In the genomic region with DNA sequence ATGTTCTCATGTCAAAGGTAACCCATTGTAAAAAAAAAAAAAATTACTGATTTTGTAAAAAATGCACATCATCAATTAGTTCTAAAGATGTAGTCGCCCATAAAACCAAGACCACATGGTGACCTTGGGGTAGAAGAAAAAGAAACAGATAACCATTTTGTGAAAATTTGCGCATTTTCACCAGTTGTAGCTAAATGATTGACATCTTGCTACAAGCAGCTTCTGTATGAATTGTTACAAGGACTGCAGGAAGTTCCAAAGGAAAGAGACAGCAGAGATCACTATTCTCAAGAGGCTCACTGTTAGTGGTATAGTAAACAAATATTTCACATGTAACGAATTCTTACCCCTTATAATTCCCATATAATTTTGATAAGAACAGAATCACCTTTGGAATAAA, we compare ENCODE assay signal across 13 cellular contexts. TPM values are rescaled to one million over a fixed set of nuclear protein-coding genes. Genes with fewer than 3 reads are reported as not detected.
DNase-seq lines count a peak whose midpoint lies in the region; ATAC-seq, FAIRE-seq and TF ChIP-seq lines count a peak whose summit lies in the region.
"Had no signal": no experiment of that assay in that cellular context is flagged by ENCODE, and none has a peak within 500 bp of the region (broad histone marks: within the 10 kb centered on the region; RNA-seq: fewer than 3 reads in every experiment).

No MANE protein-coding gene starts in this region.

- H3K4me1 Mint-ChIP-seq in activated CD4-positive, alpha-beta T cell treated with anti-CD3 and anti-CD28 coated beads, Interleukin-2, amount 10 ng/mL, durations not matched to agents 24 days and 14 days = peaks cover 40% of the 10 kb centered on the region
- peaks cover 30% of the 10 kb centered on the region for H3K4me1 Mint-ChIP-seq in WTC11

- H3K27me3 ChIP-seq in spleen (replicated peaks in 1 of 7) = no peaks in the 10 kb centered on the region
- H3K27me3 ChIP-seq: right lobe of liver had no signal

- no peak overlapping the region for H3K4me3 ChIP-seq in spleen
- H3K4me3 ChIP-seq: A549, right lobe of liver had no signal

- WGBS in spleen, 5 donors = 38 to 57% (median 46%) methylated on average over 3 of the region's 3 CpGs

- no peaks in the 10 kb centered on the region for H3K9me3 Mint-ChIP-seq in activated CD4-positive, alpha-beta T cell treated with anti-CD3 and anti-CD28 coated beads, Interleukin-2, amount 10 ng/mL, durations not matched to agents 24 days and 14 days
- H3K9me3 Mint-ChIP-seq in WTC11 = no peaks in the 10 kb centered on the region
- H3K9me3 Mint-ChIP-seq: endodermal cell had no signal

- TF ChIP-seq CTCF in WTC11 (IDR thresholded peaks at IDR 0.05) (no peak), spleen (IDR thresholded peaks at IDR 0.05 in 8 of 11, conservative IDR thresholded peaks at IDR 0.05 in 3 of 11) (no peak), GM10248 (IDR thresholded peaks at IDR 0.05; ENCODE audit: control extremely low read depth, extremely low read depth, low read depth, missing control alignments) (no peak)

- no peak for ATAC-seq in WTC11
- ATAC-seq: A549 had no signal

- peak; percentile 65 for FAIRE-seq in endometrium (lab: Jason Lieb, UNC)
- FAIRE-seq: A549, H1 had no signal

- POLR2A ChIA-PET in WTC11 (lab: Charles Lee) (interaction anchor here (0.6 kb wide), 1 partner anchor 1770 kb away, joined by 4 read pairs; no protein-coding TSS in a partner anchor), GM10248 (lab: Yijun Ruan, JAX) (no interaction called here)

- H3K36me3 ChIP-seq in spleen = peaks cover 0 to 7% (median 0%) of the 10 kb centered on the region in 6 donors
- H3K36me3 ChIP-seq: right lobe of liver had no signal

- CTCF ChIA-PET in WTC11 (lab: Charles Lee) = interaction anchor here (0.9 kb wide), 1 partner anchor 49 kb away, joined by 6 read pairs; a partner anchor contains a TSS
- CTCF ChIA-PET in GM10248 (lab: Yijun Ruan, JAX) = interaction anchor here (0.7 to 1.9 kb wide), 6 partner anchors 12 to 299 kb away, joined by 3 to 10 read pairs (median 4); a partner anchor contains a TSS

- no peak for TF ChIP-seq POLR2A in spleen (IDR thresholded peaks at IDR 0.05)

- no peaks in the 10 kb centered on the region for H3K27me3 Mint-ChIP-seq in activated CD4-positive, alpha-beta T cell treated with anti-CD3 and anti-CD28 coated beads, Interleukin-2, amount 10 ng/mL, durations not matched to agents 24 days and 14 days
- H3K27me3 Mint-ChIP-seq in WTC11 (ENCODE audit: low read depth) = no peaks in the 10 kb centered on the region

- no peaks in the 10 kb centered on the region for H3K9me3 ChIP-seq in spleen
- H3K9me3 ChIP-seq: A549, right lobe of liver had no signal

- H3K4me3 Mint-ChIP-seq in activated CD4-positive, alpha-beta T cell treated with anti-CD3 and anti-CD28 coated beads, Interleukin-2, amount 10 ng/mL, durations not matched to agents 24 days and 14 days = peak overlapping the region; percentile 7
- no peak overlapping the region for H3K4me3 Mint-ChIP-seq in WTC11
- H3K4me3 Mint-ChIP-seq: endodermal cell had no signal

- intact Hi-C loops in activated CD4-positive, alpha-beta T cell treated with anti-CD3 and anti-CD28 coated beads, Interleukin-2, amount 10 ng/mL, durations not matched to agents 24 days and 14 days (cut with micrococcal nuclease) = no loop called here
- intact Hi-C loops in spleen (cut with DNase I; ENCODE audit: low total_unique reads) = no loop called here

- H3K27ac ChIP-seq in spleen = peak overlapping the region in 6 of 8 donors; percentile 62 to 75 (median 71)
- H3K27ac ChIP-seq: A549 had no signal

- no peak overlapping the region for H3K27ac Mint-ChIP-seq in activated CD4-positive, alpha-beta T cell treated with anti-CD3 and anti-CD28 coated beads, Interleukin-2, amount 10 ng/mL, durations not matched to agents 24 days and 14 days
- peak overlapping the region; percentile 15; the same call in 1 of the 2 replicates for H3K27ac Mint-ChIP-seq in WTC11
- H3K27ac Mint-ChIP-seq: endodermal cell had no signal

- H3K4me1 ChIP-seq in spleen = peaks cover 26 to 55% (median 34%) of the 10 kb centered on the region in 6 donors
- H3K4me1 ChIP-seq: right lobe of liver had no signal

- peaks cover 16% of the 10 kb centered on the region for H3K36me3 Mint-ChIP-seq in activated CD4-positive, alpha-beta T cell treated with anti-CD3 and anti-CD28 coated beads, Interleukin-2, amount 10 ng/mL, durations not matched to agents 24 days and 14 days (ENCODE audit: low read depth)
- no peaks in the 10 kb centered on the region for H3K36me3 Mint-ChIP-seq in WTC11

- DNase-seq in activated CD4-positive, alpha-beta T cell treated with anti-CD3 and anti-CD28 coated beads, Interleukin-2, amount 10 ng/mL, durations not matched to agents 24 days and 14 days = no peak
- DNase-seq in activated CD4-positive, alpha-beta T cell treated with anti-CD3 and anti-CD28 coated beads for 1 hour = no peak
- DNase-seq in WTC11 (ENCODE audit: low spot score) = no peak
- no peak for DNase-seq in spleen
- no peak for DNase-seq in GM10248 (ENCODE audit: extremely low spot score)
- no peak for DNase-seq in OCI-M1 (lab: John Stamatoyannopoulos, UW)
- DNase-seq in activated naive CD4-positive, alpha-beta T cell treated with Interleukin-2 at 50 U/mL for 16 hours = no peak
- DNase-seq: endodermal cell, islet precursor cell, right lobe of liver had no signal

TF ChIP-seq in WTC11, 78 proteins besides CTCF, POLR2A, EP300 and RAD21 (continues in another document):
- TF ChIP-seq ZNF263 (CRISPR knock-in tag; IDR thresholded peaks at IDR 0.05; ENCODE audit: low read depth) (no peak), HMGA2 (CRISPR knock-in tag; IDR thresholded peaks at IDR 0.05) (no peak), JUN (CRISPR knock-in tag; IDR thresholded peaks at IDR 0.05) (no peak), SOX15 (CRISPR knock-in tag; IDR thresholded peaks at IDR 0.05) (no peak), ZNF671 (CRISPR knock-in tag; IDR thresholded peaks at IDR 0.05) (no peak), ZNF138 (CRISPR knock-in tag; conservative IDR thresholded peaks at IDR 0.05) (no peak)
- TF ChIP-seq, protein P1, sequence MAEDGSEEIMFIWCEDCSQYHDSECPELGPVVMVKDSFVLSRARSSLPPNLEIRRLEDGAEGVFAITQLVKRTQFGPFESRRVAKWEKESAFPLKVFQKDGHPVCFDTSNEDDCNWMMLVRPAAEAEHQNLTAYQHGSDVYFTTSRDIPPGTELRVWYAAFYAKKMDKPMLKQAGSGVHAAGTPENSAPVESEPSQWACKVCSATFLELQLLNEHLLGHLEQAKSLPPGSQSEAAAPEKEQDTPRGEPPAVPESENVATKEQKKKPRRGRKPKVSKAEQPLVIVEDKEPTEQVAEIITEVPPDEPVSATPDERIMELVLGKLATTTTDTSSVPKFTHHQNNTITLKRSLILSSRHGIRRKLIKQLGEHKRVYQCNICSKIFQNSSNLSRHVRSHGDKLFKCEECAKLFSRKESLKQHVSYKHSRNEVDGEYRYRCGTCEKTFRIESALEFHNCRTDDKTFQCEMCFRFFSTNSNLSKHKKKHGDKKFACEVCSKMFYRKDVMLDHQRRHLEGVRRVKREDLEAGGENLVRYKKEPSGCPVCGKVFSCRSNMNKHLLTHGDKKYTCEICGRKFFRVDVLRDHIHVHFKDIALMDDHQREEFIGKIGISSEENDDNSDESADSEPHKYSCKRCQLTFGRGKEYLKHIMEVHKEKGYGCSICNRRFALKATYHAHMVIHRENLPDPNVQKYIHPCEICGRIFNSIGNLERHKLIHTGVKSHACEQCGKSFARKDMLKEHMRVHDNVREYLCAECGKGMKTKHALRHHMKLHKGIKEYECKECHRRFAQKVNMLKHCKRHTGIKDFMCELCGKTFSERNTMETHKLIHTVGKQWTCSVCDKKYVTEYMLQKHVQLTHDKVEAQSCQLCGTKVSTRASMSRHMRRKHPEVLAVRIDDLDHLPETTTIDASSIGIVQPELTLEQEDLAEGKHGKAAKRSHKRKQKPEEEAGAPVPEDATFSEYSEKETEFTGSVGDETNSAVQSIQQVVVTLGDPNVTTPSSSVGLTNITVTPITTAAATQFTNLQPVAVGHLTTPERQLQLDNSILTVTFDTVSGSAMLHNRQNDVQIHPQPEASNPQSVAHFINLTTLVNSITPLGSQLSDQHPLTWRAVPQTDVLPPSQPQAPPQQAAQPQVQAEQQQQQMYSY (CRISPR knock-in tag; IDR thresholded peaks at IDR 0.05) = no peak
- TF ChIP-seq, protein P2, sequence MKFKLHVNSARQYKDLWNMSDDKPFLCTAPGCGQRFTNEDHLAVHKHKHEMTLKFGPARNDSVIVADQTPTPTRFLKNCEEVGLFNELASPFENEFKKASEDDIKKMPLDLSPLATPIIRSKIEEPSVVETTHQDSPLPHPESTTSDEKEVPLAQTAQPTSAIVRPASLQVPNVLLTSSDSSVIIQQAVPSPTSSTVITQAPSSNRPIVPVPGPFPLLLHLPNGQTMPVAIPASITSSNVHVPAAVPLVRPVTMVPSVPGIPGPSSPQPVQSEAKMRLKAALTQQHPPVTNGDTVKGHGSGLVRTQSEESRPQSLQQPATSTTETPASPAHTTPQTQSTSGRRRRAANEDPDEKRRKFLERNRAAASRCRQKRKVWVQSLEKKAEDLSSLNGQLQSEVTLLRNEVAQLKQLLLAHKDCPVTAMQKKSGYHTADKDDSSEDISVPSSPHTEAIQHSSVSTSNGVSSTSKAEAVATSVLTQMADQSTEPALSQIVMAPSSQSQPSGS (CRISPR knock-in tag; IDR thresholded peaks at IDR 0.05; ENCODE audit: borderline replicate concordance, low read depth) = no peak
- TF ChIP-seq, protein P3, sequence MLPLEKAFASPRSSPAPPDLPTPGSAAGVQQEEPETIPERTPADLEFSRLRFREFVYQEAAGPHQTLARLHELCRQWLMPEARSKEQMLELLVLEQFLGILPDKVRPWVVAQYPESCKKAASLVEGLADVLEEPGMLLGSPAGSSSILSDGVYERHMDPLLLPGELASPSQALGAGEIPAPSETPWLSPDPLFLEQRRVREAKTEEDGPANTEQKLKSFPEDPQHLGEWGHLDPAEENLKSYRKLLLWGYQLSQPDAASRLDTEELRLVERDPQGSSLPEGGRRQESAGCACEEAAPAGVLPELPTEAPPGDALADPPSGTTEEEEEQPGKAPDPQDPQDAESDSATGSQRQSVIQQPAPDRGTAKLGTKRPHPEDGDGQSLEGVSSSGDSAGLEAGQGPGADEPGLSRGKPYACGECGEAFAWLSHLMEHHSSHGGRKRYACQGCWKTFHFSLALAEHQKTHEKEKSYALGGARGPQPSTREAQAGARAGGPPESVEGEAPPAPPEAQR (CRISPR knock-in tag; IDR thresholded peaks at IDR 0.05) = no peak

RNA-seq across cellular contexts. Expression of a gene that starts 48.7 kb away (rescaled TPM):
- total RNA-seq in activated CD4-positive, alpha-beta T cell treated with anti-CD3 and anti-CD28 coated beads, Interleukin-2, amount 10 ng/mL, durations not matched to agents 24 days and 14 days = 11.9 and 12.4 TPM in 2 replicates
- total RNA-seq in WTC11 (2021) = 5.1 to 8.1 TPM (median 5.2 TPM) in 3 replicates
- total RNA-seq in spleen = 10 to 100 TPM; 20.8 to 43.4 (median 34.2) TPM
- polyA plus RNA-seq in spleen = 1 to 10 TPM; 2.7 to 5.0 (median 3.0) TPM
